Comparison of ENCODE assay signal across 1 cellular context in the genomic region with DNA sequence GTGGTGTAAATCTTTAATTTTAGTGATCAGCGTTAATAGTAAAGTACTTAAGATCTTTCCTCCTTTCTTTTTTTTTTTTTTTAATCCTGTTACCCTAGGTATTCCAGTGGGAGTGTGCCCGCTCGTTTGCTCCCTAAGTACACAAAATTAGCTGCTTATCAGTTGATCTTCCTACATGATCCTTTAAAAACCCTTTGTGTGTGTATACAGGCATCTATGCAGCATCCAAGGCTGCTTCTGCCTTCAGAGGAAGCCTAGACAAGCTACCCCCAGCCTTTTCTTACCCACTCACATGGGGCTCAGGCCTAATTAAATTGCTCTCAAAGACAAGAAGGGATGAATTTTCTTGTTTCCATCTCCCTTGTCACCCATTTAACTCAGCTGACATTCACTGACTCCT.
TF ChIP-seq lines count a peak whose summit lies in the region.

No MANE protein-coding gene starts in this region.

TF ChIP-seq in GM23338, 12 proteins besides CTCF, POLR2A, EP300 and RAD21:
- TF ChIP-seq STAT1 (IDR thresholded peaks at IDR 0.05; ENCODE audit: unreplicated experiment) (no peak), ZNF114 (CRISPR knock-in tag; IDR thresholded peaks at IDR 0.05) (no peak), NANOG (IDR thresholded peaks at IDR 0.05; ENCODE audit: borderline replicate concordance) (no peak), EZH2phosphoT487 (IDR thresholded peaks at IDR 0.05; ENCODE audit: unreplicated experiment) (no peak), POLR2AphosphoS5 (IDR thresholded peaks at IDR 0.05; ENCODE audit: low read depth) (no peak), JUNB (IDR thresholded peaks at IDR 0.05; ENCODE audit: unreplicated experiment) (no peak), EZH2 (IDR thresholded peaks at IDR 0.05; ENCODE audit: low read depth, unreplicated experiment) (no peak), CREB1 (CRISPR knock-in tag; IDR thresholded peaks at IDR 0.05; ENCODE audit: low read depth) (no peak), ZNF331 (CRISPR knock-in tag; IDR thresholded peaks at IDR 0.05; ENCODE audit: low read depth) (no peak)
- TF ChIP-seq, protein P1, sequence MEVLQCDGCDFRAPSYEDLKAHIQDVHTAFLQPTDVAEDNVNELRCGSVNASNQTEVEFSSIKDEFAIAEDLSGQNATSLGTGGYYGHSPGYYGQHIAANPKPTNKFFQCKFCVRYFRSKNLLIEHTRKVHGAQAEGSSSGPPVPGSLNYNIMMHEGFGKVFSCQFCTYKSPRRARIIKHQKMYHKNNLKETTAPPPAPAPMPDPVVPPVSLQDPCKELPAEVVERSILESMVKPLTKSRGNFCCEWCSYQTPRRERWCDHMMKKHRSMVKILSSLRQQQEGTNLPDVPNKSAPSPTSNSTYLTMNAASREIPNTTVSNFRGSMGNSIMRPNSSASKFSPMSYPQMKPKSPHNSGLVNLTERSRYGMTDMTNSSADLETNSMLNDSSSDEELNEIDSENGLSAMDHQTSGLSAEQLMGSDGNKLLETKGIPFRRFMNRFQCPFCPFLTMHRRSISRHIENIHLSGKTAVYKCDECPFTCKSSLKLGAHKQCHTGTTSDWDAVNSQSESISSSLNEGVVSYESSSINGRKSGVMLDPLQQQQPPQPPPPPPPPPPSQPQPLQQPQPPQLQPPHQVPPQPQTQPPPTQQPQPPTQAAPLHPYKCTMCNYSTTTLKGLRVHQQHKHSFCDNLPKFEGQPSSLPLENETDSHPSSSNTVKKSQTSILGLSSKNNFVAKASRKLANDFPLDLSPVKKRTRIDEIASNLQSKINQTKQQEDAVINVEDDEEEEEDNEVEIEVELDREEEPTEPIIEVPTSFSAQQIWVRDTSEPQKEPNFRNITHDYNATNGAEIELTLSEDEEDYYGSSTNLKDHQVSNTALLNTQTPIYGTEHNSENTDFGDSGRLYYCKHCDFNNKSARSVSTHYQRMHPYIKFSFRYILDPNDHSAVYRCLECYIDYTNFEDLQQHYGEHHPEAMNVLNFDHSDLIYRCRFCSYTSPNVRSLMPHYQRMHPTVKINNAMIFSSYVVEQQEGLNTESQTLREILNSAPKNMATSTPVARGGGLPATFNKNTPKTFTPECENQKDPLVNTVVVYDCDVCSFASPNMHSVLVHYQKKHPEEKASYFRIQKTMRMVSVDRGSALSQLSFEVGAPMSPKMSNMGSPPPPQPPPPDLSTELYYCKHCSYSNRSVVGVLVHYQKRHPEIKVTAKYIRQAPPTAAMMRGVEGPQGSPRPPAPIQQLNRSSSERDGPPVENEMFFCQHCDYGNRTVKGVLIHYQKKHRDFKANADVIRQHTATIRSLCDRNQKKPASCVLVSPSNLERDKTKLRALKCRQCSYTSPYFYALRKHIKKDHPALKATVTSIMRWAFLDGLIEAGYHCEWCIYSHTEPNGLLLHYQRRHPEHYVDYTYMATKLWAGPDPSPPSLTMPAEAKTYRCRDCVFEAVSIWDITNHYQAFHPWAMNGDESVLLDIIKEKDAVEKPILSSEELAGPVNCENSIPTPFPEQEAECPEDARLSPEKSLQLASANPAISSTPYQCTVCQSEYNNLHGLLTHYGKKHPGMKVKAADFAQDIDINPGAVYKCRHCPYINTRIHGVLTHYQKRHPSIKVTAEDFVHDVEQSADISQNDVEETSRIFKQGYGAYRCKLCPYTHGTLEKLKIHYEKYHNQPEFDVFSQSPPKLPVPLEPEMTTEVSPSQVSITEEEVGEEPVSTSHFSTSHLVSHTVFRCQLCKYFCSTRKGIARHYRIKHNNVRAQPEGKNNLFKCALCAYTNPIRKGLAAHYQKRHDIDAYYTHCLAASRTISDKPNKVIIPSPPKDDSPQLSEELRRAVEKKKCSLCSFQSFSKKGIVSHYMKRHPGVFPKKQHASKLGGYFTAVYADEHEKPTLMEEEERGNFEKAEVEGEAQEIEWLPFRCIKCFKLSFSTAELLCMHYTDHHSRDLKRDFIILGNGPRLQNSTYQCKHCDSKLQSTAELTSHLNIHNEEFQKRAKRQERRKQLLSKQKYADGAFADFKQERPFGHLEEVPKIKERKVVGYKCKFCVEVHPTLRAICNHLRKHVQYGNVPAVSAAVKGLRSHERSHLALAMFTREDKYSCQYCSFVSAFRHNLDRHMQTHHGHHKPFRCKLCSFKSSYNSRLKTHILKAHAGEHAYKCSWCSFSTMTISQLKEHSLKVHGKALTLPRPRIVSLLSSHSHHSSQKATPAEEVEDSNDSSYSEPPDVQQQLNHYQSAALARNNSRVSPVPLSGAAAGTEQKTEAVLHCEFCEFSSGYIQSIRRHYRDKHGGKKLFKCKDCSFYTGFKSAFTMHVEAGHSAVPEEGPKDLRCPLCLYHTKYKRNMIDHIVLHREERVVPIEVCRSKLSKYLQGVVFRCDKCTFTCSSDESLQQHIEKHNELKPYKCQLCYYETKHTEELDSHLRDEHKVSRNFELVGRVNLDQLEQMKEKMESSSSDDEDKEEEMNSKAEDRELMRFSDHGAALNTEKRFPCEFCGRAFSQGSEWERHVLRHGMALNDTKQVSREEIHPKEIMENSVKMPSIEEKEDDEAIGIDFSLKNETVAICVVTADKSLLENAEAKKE (CRISPR knock-in tag; IDR thresholded peaks at IDR 0.05) = no peak
- TF ChIP-seq, protein P2, sequence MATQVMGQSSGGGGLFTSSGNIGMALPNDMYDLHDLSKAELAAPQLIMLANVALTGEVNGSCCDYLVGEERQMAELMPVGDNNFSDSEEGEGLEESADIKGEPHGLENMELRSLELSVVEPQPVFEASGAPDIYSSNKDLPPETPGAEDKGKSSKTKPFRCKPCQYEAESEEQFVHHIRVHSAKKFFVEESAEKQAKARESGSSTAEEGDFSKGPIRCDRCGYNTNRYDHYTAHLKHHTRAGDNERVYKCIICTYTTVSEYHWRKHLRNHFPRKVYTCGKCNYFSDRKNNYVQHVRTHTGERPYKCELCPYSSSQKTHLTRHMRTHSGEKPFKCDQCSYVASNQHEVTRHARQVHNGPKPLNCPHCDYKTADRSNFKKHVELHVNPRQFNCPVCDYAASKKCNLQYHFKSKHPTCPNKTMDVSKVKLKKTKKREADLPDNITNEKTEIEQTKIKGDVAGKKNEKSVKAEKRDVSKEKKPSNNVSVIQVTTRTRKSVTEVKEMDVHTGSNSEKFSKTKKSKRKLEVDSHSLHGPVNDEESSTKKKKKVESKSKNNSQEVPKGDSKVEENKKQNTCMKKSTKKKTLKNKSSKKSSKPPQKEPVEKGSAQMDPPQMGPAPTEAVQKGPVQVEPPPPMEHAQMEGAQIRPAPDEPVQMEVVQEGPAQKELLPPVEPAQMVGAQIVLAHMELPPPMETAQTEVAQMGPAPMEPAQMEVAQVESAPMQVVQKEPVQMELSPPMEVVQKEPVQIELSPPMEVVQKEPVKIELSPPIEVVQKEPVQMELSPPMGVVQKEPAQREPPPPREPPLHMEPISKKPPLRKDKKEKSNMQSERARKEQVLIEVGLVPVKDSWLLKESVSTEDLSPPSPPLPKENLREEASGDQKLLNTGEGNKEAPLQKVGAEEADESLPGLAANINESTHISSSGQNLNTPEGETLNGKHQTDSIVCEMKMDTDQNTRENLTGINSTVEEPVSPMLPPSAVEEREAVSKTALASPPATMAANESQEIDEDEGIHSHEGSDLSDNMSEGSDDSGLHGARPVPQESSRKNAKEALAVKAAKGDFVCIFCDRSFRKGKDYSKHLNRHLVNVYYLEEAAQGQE (IDR thresholded peaks at IDR 0.05; ENCODE audit: unreplicated experiment) = no peak
- TF ChIP-seq, protein P3, sequence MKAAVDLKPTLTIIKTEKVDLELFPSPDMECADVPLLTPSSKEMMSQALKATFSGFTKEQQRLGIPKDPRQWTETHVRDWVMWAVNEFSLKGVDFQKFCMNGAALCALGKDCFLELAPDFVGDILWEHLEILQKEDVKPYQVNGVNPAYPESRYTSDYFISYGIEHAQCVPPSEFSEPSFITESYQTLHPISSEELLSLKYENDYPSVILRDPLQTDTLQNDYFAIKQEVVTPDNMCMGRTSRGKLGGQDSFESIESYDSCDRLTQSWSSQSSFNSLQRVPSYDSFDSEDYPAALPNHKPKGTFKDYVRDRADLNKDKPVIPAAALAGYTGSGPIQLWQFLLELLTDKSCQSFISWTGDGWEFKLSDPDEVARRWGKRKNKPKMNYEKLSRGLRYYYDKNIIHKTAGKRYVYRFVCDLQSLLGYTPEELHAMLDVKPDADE (IDR thresholded peaks at IDR 0.05) = no peak
